In genomic region chr1:112866151-112866550, GRCh38 we compare ENCODE assay signal across 13 cellular contexts.
A peak's percentile ranks its signal among the peaks of the same experiment; 100 is the strongest.
DNase-seq lines count a peak whose midpoint lies in the region; ATAC-seq and TF ChIP-seq lines count a peak whose summit lies in the region.
"Had no signal": no experiment of that assay in that cellular context is flagged by ENCODE, and none has a peak within 500 bp of the region (broad histone marks: within the 10 kb centered on the region; RNA-seq: fewer than 3 reads in every experiment).

No MANE protein-coding gene starts in this region.

- H3K9me3 ChIP-seq in MG63 (no peaks in the 10 kb centered on the region), endodermal cell (ENCODE audit: control insufficient read depth, low read length) (no peaks in the 10 kb centered on the region)
- H3K9me3 ChIP-seq: ascending aorta, heart right ventricle had no signal

- H3K9ac ChIP-seq in endodermal cell (ENCODE audit: extremely low read depth, low read length, poor library complexity, severe bottlenecking) (no peak overlapping the region), mesendoderm (ENCODE audit: low read length) (no peak overlapping the region)

- H2BK15ac ChIP-seq in mesendoderm (replicated peaks; ENCODE audit: low read depth): no peak overlapping the region

- TF ChIP-seq CTCF in endodermal cell (conservative IDR thresholded peaks at IDR 0.05) (no peak), omental fat pad (IDR thresholded peaks at IDR 0.05) (no peak)

- H3K23ac ChIP-seq in mesendoderm (ENCODE audit: low read length): no peak overlapping the region

- H3K27me3 ChIP-seq in MG63 (no peaks in the 10 kb centered on the region), endodermal cell (ENCODE audit: control insufficient read depth, insufficient read depth, low read length, poor library complexity, severe bottlenecking) (no peaks in the 10 kb centered on the region), mesendoderm (ENCODE audit: insufficient read depth, low read length, poor library complexity) (no peaks in the 10 kb centered on the region)
- H3K27me3 ChIP-seq: ascending aorta, heart right ventricle had no signal

- no peak overlapping the region for H3K56ac ChIP-seq in mesendoderm (ENCODE audit: low read length)

- no peak for ATAC-seq in omental fat pad (ENCODE audit: low FRiP score)
- ATAC-seq in stimulated activated naive B cell treated with anti-CD40 and anti-IgM and Interleukin-4, amounts not matched to agents 10 μg/mL and 1 μg/mL and 100 μg/mL, for 72 hours (replicated peaks): no peak
- ATAC-seq: GM12878, heart right ventricle had no signal

- peaks cover 26% of the 10 kb centered on the region for H3K4me1 Mint-ChIP-seq in endodermal cell
- no peaks in the 10 kb centered on the region for H3K4me1 Mint-ChIP-seq in stimulated activated naive B cell treated with anti-CD40 and anti-IgM and Interleukin-4, amounts not matched to agents 10 μg/mL and 1 μg/mL and 100 μg/mL, for 72 hours

- no peaks in the 10 kb centered on the region for H3K79me2 ChIP-seq in mesendoderm (ENCODE audit: control insufficient read depth, insufficient read depth, low read length)

- no peak overlapping the region for H4K5ac ChIP-seq in mesendoderm (ENCODE audit: low read length)

- no peak overlapping the region for H4K8ac ChIP-seq in mesendoderm (ENCODE audit: low read depth, low read length)

- no peak overlapping the region for H3K4ac ChIP-seq in mesendoderm (ENCODE audit: low read depth, low read length)

- no peak overlapping the region for H2AK5ac ChIP-seq in mesendoderm (ENCODE audit: low read length)

- DNase-seq in COLO829 (ENCODE audit: low spot score) (peak; percentile 37), MG63 (peak; percentile 27), endodermal cell (no peak), mesendoderm (peak; percentile 82), ecto neural progenitor cell (ENCODE audit: low spot score) (no peak), cardiac septum (ENCODE audit: low spot score) (no peak), omental fat pad (ENCODE audit: low spot score) (no peak)
- DNase-seq in stimulated activated naive B cell treated with anti-CD40 and anti-IgM and Interleukin-4, amounts not matched to agents 10 μg/mL and 1 μg/mL and 100 μg/mL, for 72 hours: no peak
- DNase-seq: heart right ventricle, NCI-H2081 treated with DMSO at 0.1 percent for 48 hours, T1000 had no signal

- H3K27ac Mint-ChIP-seq in endodermal cell: peak overlapping the region; percentile 58
- no peak overlapping the region for H3K27ac Mint-ChIP-seq in stimulated activated naive B cell treated with anti-CD40 and anti-IgM and Interleukin-4, amounts not matched to agents 10 μg/mL and 1 μg/mL and 100 μg/mL, for 72 hours

- H2BK5ac ChIP-seq in mesendoderm (ENCODE audit: low read length): no peak overlapping the region

- no peak overlapping the region for H3K27ac ChIP-seq in endodermal cell (ENCODE audit: low read depth, low read length)
- no peak overlapping the region for H3K27ac ChIP-seq in mesendoderm (ENCODE audit: low read depth, low read length)
- H3K27ac ChIP-seq: ascending aorta, heart right ventricle had no signal

- no peak overlapping the region for H3K4me3 Mint-ChIP-seq in endodermal cell
- H3K4me3 Mint-ChIP-seq in stimulated activated naive B cell treated with anti-CD40 and anti-IgM and Interleukin-4, amounts not matched to agents 10 μg/mL and 1 μg/mL and 100 μg/mL, for 72 hours: no peak overlapping the region

- H3K4me3 ChIP-seq in MG63 (no peak overlapping the region), endodermal cell (ENCODE audit: low read length) (no peak overlapping the region), mesendoderm (ENCODE audit: low read length) (no peak overlapping the region)
- H3K4me3 ChIP-seq: ascending aorta, GM12878, heart right ventricle had no signal

- H3K36me3 ChIP-seq in MG63 (no peaks in the 10 kb centered on the region), endodermal cell (ENCODE audit: control insufficient read depth, insufficient read depth, low read length) (no peaks in the 10 kb centered on the region), mesendoderm (ENCODE audit: control insufficient read depth, insufficient read depth, low read length) (no peaks in the 10 kb centered on the region)
- H3K36me3 ChIP-seq: ascending aorta, heart right ventricle had no signal

- H3K4me1 ChIP-seq in endodermal cell (ENCODE audit: control insufficient read depth, insufficient read depth, low read length) (peaks cover 11% of the 10 kb centered on the region), mesendoderm (ENCODE audit: control insufficient read depth, low read depth, low read length) (peaks cover 10% of the 10 kb centered on the region)
- H3K4me1 ChIP-seq: ascending aorta, heart right ventricle had no signal

- peaks cover 2% of the 10 kb centered on the region for H3K9me3 Mint-ChIP-seq in endodermal cell
- no peaks in the 10 kb centered on the region for H3K9me3 Mint-ChIP-seq in stimulated activated naive B cell treated with anti-CD40 and anti-IgM and Interleukin-4, amounts not matched to agents 10 μg/mL and 1 μg/mL and 100 μg/mL, for 72 hours

- peak overlapping the region; percentile 24 for H2BK120ac ChIP-seq in mesendoderm (ENCODE audit: low read depth, low read length)

- no peaks in the 10 kb centered on the region for H3K79me1 ChIP-seq in mesendoderm (ENCODE audit: low read length)

- peaks cover 9% of the 10 kb centered on the region for H3K36me3 Mint-ChIP-seq in endodermal cell (ENCODE audit: low read depth)
- no peaks in the 10 kb centered on the region for H3K36me3 Mint-ChIP-seq in stimulated activated naive B cell treated with anti-CD40 and anti-IgM and Interleukin-4, amounts not matched to agents 10 μg/mL and 1 μg/mL and 100 μg/mL, for 72 hours

- intact Hi-C loops in cardiac septum (cut with DNase I): no loop called here

- no peaks in the 10 kb centered on the region for H3K27me3 Mint-ChIP-seq in endodermal cell (ENCODE audit: insufficient read depth)
- H3K27me3 Mint-ChIP-seq in stimulated activated naive B cell treated with anti-CD40 and anti-IgM and Interleukin-4, amounts not matched to agents 10 μg/mL and 1 μg/mL and 100 μg/mL, for 72 hours: peaks cover 0 to 3% of the 10 kb centered on the region in 2 donors

- no peak overlapping the region for H3K18ac ChIP-seq in mesendoderm (ENCODE audit: low read length)

- 88% methylated on average over 2 of the region's 2 CpGs for WGBS in endodermal cell (ENCODE audit: insufficient coverage in 1 of 2, insufficient read length in 1 of 2), 2 experiments
- WGBS in mesendoderm (ENCODE audit: extremely low coverage, insufficient coverage, low lambda C conversion rate): no CpG with 5 or more reads among the region's 2 CpGs

- H3K4me2 ChIP-seq in mesendoderm (ENCODE audit: low read length): no peak overlapping the region

Comparison
In these comparisons a context has a peak if more than half of its experiments do, and no peak if none do; other contexts are left out.
1. DNase-seq: peak in COLO829 (single experiment), MG63 (single experiment) and mesendoderm (single experiment); none in endodermal cell (single experiment), ecto neural progenitor cell (single experiment), cardiac septum (single experiment), omental fat pad (single experiment) and stimulated activated naive B cell treated with anti-CD40 and anti-IgM and Interleukin-4, amounts not matched to agents 10 μg/mL and 1 μg/mL and 100 μg/mL, for 72 hours (single experiment).